ENCODE assay signal across 8 cellular contexts in genomic region chr7:149126662-149127321, GRCh38. TPM values are rescaled to one million over a fixed set of nuclear protein-coding genes. Genes with fewer than 3 reads are reported as not detected.
DNase-seq lines count a peak whose midpoint lies in the region; ATAC-seq and TF ChIP-seq lines count a peak whose summit lies in the region.

No MANE protein-coding gene starts in this region.

- DNase-seq in GM23338 (ENCODE audit: low spot score) (peak; percentile 37), cardiac fibroblast (ENCODE audit: low read depth in 2 of 2) (peak; percentile 26 to 57), kidney glomerular epithelial cell (lab: John Stamatoyannopoulos, UW) (no peak)
- DNase-seq in stimulated activated CD4-positive, alpha-beta T cell treated with anti-CD3 and anti-CD28 coated beads, Interleukin-1b, Interleukin-23, amount 100 ng/mL, for 4 hours (ENCODE audit: low read depth in 2 of 2): peak; percentile 53 to 68

- H3K27me3 ChIP-seq in GM23338 (ENCODE audit: insufficient read depth) (no peaks in the 10 kb centered on the region), Loucy (ENCODE audit: insufficient read depth, low read length, poor library complexity, severe bottlenecking) (no peaks in the 10 kb centered on the region), layer of hippocampus (ENCODE audit: control insufficient read depth, insufficient read depth, low read length) (no peaks in the 10 kb centered on the region)

- no peaks in the 10 kb centered on the region for H3K9me2 ChIP-seq in GM23338 (ENCODE audit: insufficient read depth)
- H3K9me2 ChIP-seq in Loucy (replicated peaks; ENCODE audit: low read depth, low read length): no peaks in the 10 kb centered on the region

- TF ChIP-seq CTCF in GM23338 (conservative IDR thresholded peaks at IDR 0.05; ENCODE audit: low read depth in 2 of 2) (no peak), Loucy (conservative IDR thresholded peaks at IDR 0.05; ENCODE audit: low read length) (no peak), VCaP (conservative IDR thresholded peaks at IDR 0.05) (no peak), cardiac fibroblast (IDR thresholded peaks at IDR 0.05; ENCODE audit: low read depth, low read length) (no peak)

- peaks cover 36% of the 10 kb centered on the region for H3K79me2 ChIP-seq in GM23338 (replicated peaks; ENCODE audit: insufficient read depth)
- peaks cover 36% of the 10 kb centered on the region for H3K79me2 ChIP-seq in Loucy (ENCODE audit: insufficient read depth, low read length)

- H3K4me1 ChIP-seq in GM23338 (ENCODE audit: insufficient read depth) (peaks cover 9% of the 10 kb centered on the region), Loucy (ENCODE audit: insufficient read depth, low read length, poor library complexity, severe bottlenecking) (peaks cover 18% of the 10 kb centered on the region)

- peaks cover 38% of the 10 kb centered on the region for H3K9me3 Mint-ChIP-seq in GM23338

- peak overlapping the region; percentile 60; the same call in 1 of the 2 replicates for H2AFZ ChIP-seq in GM23338
- peak overlapping the region; percentile 94 for H2AFZ ChIP-seq in Loucy (ENCODE audit: low read length)

- ATAC-seq in GM23338: peak; percentile 48

- H3K4me2 ChIP-seq in GM23338 (peak overlapping the region; percentile 78), Loucy (ENCODE audit: low read depth, low read length, poor library complexity, severe bottlenecking) (peak overlapping the region; percentile 94)

- H3F3A ChIP-seq in GM23338 (replicated peaks; ENCODE audit: low read depth): peaks cover 19% of the 10 kb centered on the region; the same call in 1 of the 2 replicates
- H3F3A ChIP-seq in Loucy (ENCODE audit: low read depth): no peaks in the 10 kb centered on the region

- H3K36me3 Mint-ChIP-seq in GM23338 (ENCODE audit: low read depth): peaks cover 79% of the 10 kb centered on the region

- peak overlapping the region; percentile 98 for H3K27ac Mint-ChIP-seq in GM23338

- H3K4me3 Mint-ChIP-seq in GM23338: peak overlapping the region; percentile 96

- H3K9ac ChIP-seq in Loucy (ENCODE audit: low read depth, low read length, poor library complexity, severe bottlenecking): peak overlapping the region; percentile 100

- peak overlapping the region; percentile 99 for H3K27ac ChIP-seq in GM23338 (ENCODE audit: low read depth)
- H3K27ac ChIP-seq in VCaP: peak overlapping the region; percentile 96
- peak overlapping the region; percentile 94 for H3K27ac ChIP-seq in layer of hippocampus (ENCODE audit: low read depth, low read length)

- H3K4me3 ChIP-seq in GM08714 (ENCODE audit: low read length) (peak overlapping the region; percentile 92), GM23338 (peak overlapping the region; percentile 99), Loucy (ENCODE audit: low read length, poor library complexity, severe bottlenecking) (peak overlapping the region; percentile 99), cardiac fibroblast (replicated peaks in 1 of 2; ENCODE audit: low read depth in 2 of 2, low read length in 2 of 2) (peak overlapping the region; percentile 97 to 98)

- H3K27me3 Mint-ChIP-seq in GM23338 (ENCODE audit: insufficient read depth, low read depth, poor library complexity): peaks cover 19% of the 10 kb centered on the region

- H4K20me1 ChIP-seq in GM23338 (replicated peaks; ENCODE audit: insufficient read depth) (0 out of 2 replicates have a peak, but pooled peaks cover 5% of the 10 kb centered on the region), Loucy (ENCODE audit: insufficient read depth, low read length, poor library complexity, severe bottlenecking) (no peaks in the 10 kb centered on the region)

- H3K4me1 Mint-ChIP-seq in GM23338: peaks cover 18% of the 10 kb centered on the region

- H3K36me3 ChIP-seq in GM23338 (ENCODE audit: insufficient read depth) (peaks cover 21% of the 10 kb centered on the region), Loucy (ENCODE audit: insufficient read depth, low read length) (peaks cover 18% of the 10 kb centered on the region)

- H3K9me3 ChIP-seq in Loucy (ENCODE audit: insufficient read depth, low read depth, low read length): peaks cover 13% of the 10 kb centered on the region

TF ChIP-seq in GM23338, 12 proteins besides CTCF, POLR2A, EP300 and RAD21:
- TF ChIP-seq CREB1 (CRISPR knock-in tag; IDR thresholded peaks at IDR 0.05; ENCODE audit: low read depth) (no peak), STAT1 (IDR thresholded peaks at IDR 0.05; ENCODE audit: unreplicated experiment) (no peak), ZNF114 (CRISPR knock-in tag; IDR thresholded peaks at IDR 0.05) (no peak), ZNF331 (CRISPR knock-in tag; IDR thresholded peaks at IDR 0.05; ENCODE audit: low read depth) (no peak), ETS1 (IDR thresholded peaks at IDR 0.05) (no peak), POLR2AphosphoS5 (IDR thresholded peaks at IDR 0.05; ENCODE audit: low read depth) (no peak; the same call in 1 of the 2 replicates)

RNA-seq across cellular contexts. Expression of gene ZNF425, which starts 0.7 kb away (rescaled TPM):
- total RNA-seq in GM23338 (2014; rRNA removed; shearing (Covaris generic)): 4.3 and 5.0 TPM in 2 replicates
- 3.0 and 4.3 TPM in 2 replicates for polyA plus RNA-seq in GM23338 (2016; fragmentation: Nextera tagmentation; extraction: Ambion mirVana)

RNA-seq across cellular contexts. Expression of gene ZNF398, which starts 20.5 kb away (rescaled TPM):
- total RNA-seq in GM23338 (2014; rRNA removed; shearing (Covaris generic)): 92.7 and 99.6 TPM in 2 replicates
- polyA plus RNA-seq in GM23338 (2016; fragmentation: Nextera tagmentation; extraction: Ambion mirVana): 18.2 and 20.7 TPM in 2 replicates

RNA-seq across cellular contexts. Expression of gene ZNF786, which starts 36.3 kb away (rescaled TPM):
- total RNA-seq in GM23338 (2014; rRNA removed; shearing (Covaris generic)): 18.4 and 19.8 TPM in 2 replicates
- 6.1 and 7.1 TPM in 2 replicates for polyA plus RNA-seq in GM23338 (2016; fragmentation: Nextera tagmentation; extraction: Ambion mirVana)
